Comparison of ENCODE assay signal across 13 cellular contexts in genomic region chr1:149931212-149931805, GRCh38. TPM values are rescaled to one million over a fixed set of nuclear protein-coding genes. Genes with fewer than 3 reads are reported as not detected.
A peak's percentile ranks its signal among the peaks of the same experiment; 100 is the strongest.
DNase-seq lines count a peak whose midpoint lies in the region; ATAC-seq and TF ChIP-seq lines count a peak whose summit lies in the region.
"Had no signal": no experiment of that assay in that cellular context is flagged by ENCODE, and none has a peak within 500 bp of the region (broad histone marks: within the 10 kb centered on the region; RNA-seq: fewer than 3 reads in every experiment).

No MANE protein-coding gene starts in this region.

- no peak overlapping the region for H3K23ac ChIP-seq in neuronal stem cell (ENCODE audit: low read depth, low read length, poor library complexity)

- peak; percentile 48 for DNase-seq in activated CD8-positive, alpha-beta memory T cell treated with anti-CD3 and anti-CD28 coated beads, Interleukin-2, amount 50 U/mL, for 48 hours
- DNase-seq in activated CD8-positive, alpha-beta memory T cell treated with anti-CD3 and anti-CD28 coated beads, Interleukin-2, amount 50 U/mL, for 4 hours: no peak
- DNase-seq in NOMO-1 treated with DMSO at 0.1 percent for 48 hours (lab: John Stamatoyannopoulos, UW; ENCODE audit: unreplicated experiment) (peak; percentile 80), brain microvascular endothelial cell (no peak), neuronal stem cell (ENCODE audit: low spot score) (no peak), NCI-H748 (lab: John Stamatoyannopoulos, UW; ENCODE audit: unreplicated experiment) (no peak)
- DNase-seq: activated B cell treated with CpG ODN at 0.5 μM for 24 hours, activated gamma-delta T cell, mucosa of descending colon, NCI-H510A, psoas muscle had no signal

- H4K8ac ChIP-seq in neuronal stem cell (ENCODE audit: low read depth, low read length): no peak overlapping the region

- no peaks in the 10 kb centered on the region for H3K27me3 ChIP-seq in brain microvascular endothelial cell (replicated peaks)
- no peaks in the 10 kb centered on the region for H3K27me3 ChIP-seq in neuronal stem cell (ENCODE audit: control insufficient read depth in 3 of 3, insufficient read depth in 3 of 3, low read depth in 1 of 3, low read length in 3 of 3)

- no CpG with 5 or more reads among the region's 13 CpGs for WGBS in neuronal stem cell (ENCODE audit: extremely low coverage in 2 of 2, insufficient read length in 2 of 2, insufficient replicate concordance in 1 of 2), 2 donors

- in situ Hi-C loops in brain microvascular endothelial cell (cut with HindIII; ENCODE audit: low pct_ligation_motif_present, low sequenced_read_pairs): no loop called here

- H3K36me3 ChIP-seq in brain microvascular endothelial cell (replicated peaks): peaks cover 8% of the 10 kb centered on the region
- H3K36me3 ChIP-seq in neuronal stem cell (replicated peaks in 1 of 2; ENCODE audit: control insufficient read depth in 2 of 2, insufficient read depth in 2 of 2, low read length in 2 of 2): peaks cover 3 to 6% of the 10 kb centered on the region in 2 donors

- H3K9ac ChIP-seq in neuronal stem cell (ENCODE audit: low read depth, low read length, poor library complexity): no peak overlapping the region

- H3K18ac ChIP-seq in neuronal stem cell (ENCODE audit: low read length): no peak overlapping the region

- H3K9me3 ChIP-seq in neuronal stem cell (replicated peaks in 1 of 2; ENCODE audit: control insufficient read depth in 2 of 2, insufficient read depth in 1 of 2, low read depth in 1 of 2, low read length in 2 of 2): no peaks in the 10 kb centered on the region
- H3K9me3 ChIP-seq: mucosa of descending colon, psoas muscle had no signal

- no peak overlapping the region for H4K91ac ChIP-seq in neuronal stem cell (ENCODE audit: low read depth, low read length, poor library complexity)

- H2AFZ ChIP-seq in neuronal stem cell (ENCODE audit: low read length): peak overlapping the region; percentile 17

- H2BK12ac ChIP-seq in neuronal stem cell (ENCODE audit: low read length): no peak overlapping the region

- no peak for TF ChIP-seq CTCF in brain microvascular endothelial cell (IDR thresholded peaks at IDR 0.05; ENCODE audit: low read depth, low read length, missing control alignments)

- peaks cover 3% of the 10 kb centered on the region for H3K79me1 ChIP-seq in neuronal stem cell (ENCODE audit: low read depth, low read length)

- no peak overlapping the region for H2BK15ac ChIP-seq in neuronal stem cell (ENCODE audit: low read length)

- no peak overlapping the region for H3K4ac ChIP-seq in neuronal stem cell (ENCODE audit: low read length)

- no peak overlapping the region for H3K4me2 ChIP-seq in neuronal stem cell (ENCODE audit: insufficient read depth, low read length, poor library complexity, severe bottlenecking)

- no peak overlapping the region for H2BK120ac ChIP-seq in neuronal stem cell (ENCODE audit: low read depth, low read length)

- no peak overlapping the region for H3K14ac ChIP-seq in neuronal stem cell (ENCODE audit: low read length)

- H3K4me3 ChIP-seq in brain microvascular endothelial cell (ENCODE audit: low read depth, low read length): no peak overlapping the region
- no peak overlapping the region for H3K4me3 ChIP-seq in neuronal stem cell (ENCODE audit: low read length in 2 of 2)
- H3K4me3 ChIP-seq: mucosa of descending colon, psoas muscle had no signal

- ATAC-seq in HG02588 (IDR thresholded peaks at IDR 0.05; ENCODE audit: unreplicated experiment) (no peak), GM18868 (IDR thresholded peaks at IDR 0.05; ENCODE audit: unreplicated experiment) (no peak)
- ATAC-seq: psoas muscle had no signal

- peaks cover 7% of the 10 kb centered on the region in 2 donors for H3K4me1 ChIP-seq in neuronal stem cell (ENCODE audit: control insufficient read depth in 2 of 2, insufficient read depth in 1 of 2, low read depth in 1 of 2, low read length in 2 of 2)

- H3K27ac ChIP-seq in brain microvascular endothelial cell: peak overlapping the region; percentile 29
- H3K27ac ChIP-seq in neuronal stem cell (replicated peaks; ENCODE audit: low read length): no peak overlapping the region
- H3K27ac ChIP-seq: psoas muscle had no signal

- H2AK5ac ChIP-seq in neuronal stem cell (ENCODE audit: low read depth, low read length): no peak overlapping the region

- no peak overlapping the region for H2BK5ac ChIP-seq in neuronal stem cell (ENCODE audit: low read length)

RNA-seq across cellular contexts. Expression of gene SF3B4, which starts 3.7 kb away (rescaled TPM):
- polyA plus RNA-seq in neuronal stem cell (2013, experiment 1 of 2): 62.5 TPM
- polyA plus RNA-seq in neuronal stem cell (2013, experiment 2 of 2): 63.2 TPM

RNA-seq across cellular contexts. Expression of gene MTMR11, which starts 5.4 kb away (rescaled TPM):
- polyA plus RNA-seq in neuronal stem cell (2013, experiment 1 of 2): 2.4 TPM
- polyA plus RNA-seq in neuronal stem cell (2013, experiment 2 of 2): 1.9 TPM

RNA-seq across cellular contexts. Expression of gene SV2A, which starts 13.7 kb away (rescaled TPM):
- polyA plus RNA-seq in neuronal stem cell (2013, experiment 1 of 2): 34.2 TPM
- polyA plus RNA-seq in neuronal stem cell (2013, experiment 2 of 2): 35.2 TPM

RNA-seq across cellular contexts. Expression of gene BOLA1, which starts 31.9 kb away (rescaled TPM):
- polyA plus RNA-seq in neuronal stem cell (2013, experiment 1 of 2): 9.8 TPM
- polyA plus RNA-seq in neuronal stem cell (2013, experiment 2 of 2): 9.9 TPM

Comparison
In these comparisons a context has a peak if more than half of its experiments do, and no peak if none do; other contexts are left out.
1. DNase-seq: peak in activated CD8-positive, alpha-beta memory T cell treated with anti-CD3 and anti-CD28 coated beads, Interleukin-2, amount 50 U/mL, for 48 hours (single experiment) and NOMO-1 treated with DMSO at 0.1 percent for 48 hours (single experiment); none in activated CD8-positive, alpha-beta memory T cell treated with anti-CD3 and anti-CD28 coated beads, Interleukin-2, amount 50 U/mL, for 4 hours (single experiment), brain microvascular endothelial cell (single experiment), neuronal stem cell (single experiment) and NCI-H748 (single experiment).